9 cellular contexts compared by ENCODE assay signal in genomic region chr4:20253799-20254409, GRCh38. TPM values are rescaled to one million over a fixed set of nuclear protein-coding genes. Genes with fewer than 3 reads are reported as not detected.
A peak's percentile ranks its signal among the peaks of the same experiment; 100 is the strongest.
DNase-seq lines count a peak whose midpoint lies in the region; ATAC-seq and TF ChIP-seq lines count a peak whose summit lies in the region.
"Had no signal": no experiment of that assay in that cellular context is flagged by ENCODE, and none has a peak within 500 bp of the region (broad histone marks: within the 10 kb centered on the region; RNA-seq: fewer than 3 reads in every experiment).

No MANE protein-coding gene starts in this region.

- H3K9me3 ChIP-seq in mesodermal cell (ENCODE audit: control insufficient read depth, low read length) (no peaks in the 10 kb centered on the region), uterus (no peaks in the 10 kb centered on the region)

- H3K4me1 ChIP-seq in mesodermal cell (ENCODE audit: control insufficient read depth, insufficient read depth, low read length, poor library complexity, severe bottlenecking) (peaks cover 12% of the 10 kb centered on the region), uterus (no peaks in the 10 kb centered on the region)

- H3K36me3 Mint-ChIP-seq in activated naive CD8-positive, alpha-beta T cell treated with anti-CD3 and anti-CD28 coated beads, Interleukin-2, amount 10 ng/mL, durations not matched to agents 7 days and 5 days, result no peaks in the 10 kb centered on the region
- peaks cover 2% of the 10 kb centered on the region for H3K36me3 Mint-ChIP-seq in activated naive CD8-positive, alpha-beta T cell treated with anti-CD3 and anti-CD28 coated beads for 36 hours

- H3K9me3 Mint-ChIP-seq in activated naive CD8-positive, alpha-beta T cell treated with anti-CD3 and anti-CD28 coated beads, Interleukin-2, amount 10 ng/mL, durations not matched to agents 7 days and 5 days, result peaks cover 1% of the 10 kb centered on the region
- no peaks in the 10 kb centered on the region for H3K9me3 Mint-ChIP-seq in activated naive CD8-positive, alpha-beta T cell treated with anti-CD3 and anti-CD28 coated beads for 36 hours

- H3K36me3 ChIP-seq in mesodermal cell (ENCODE audit: control insufficient read depth, insufficient read depth, low read length) (no peaks in the 10 kb centered on the region), uterus (no peaks in the 10 kb centered on the region)

- peaks cover 63% of the 10 kb centered on the region for H3K27me3 Mint-ChIP-seq in activated naive CD8-positive, alpha-beta T cell treated with anti-CD3 and anti-CD28 coated beads, Interleukin-2, amount 10 ng/mL, durations not matched to agents 7 days and 5 days
- H3K27me3 Mint-ChIP-seq in activated naive CD8-positive, alpha-beta T cell treated with anti-CD3 and anti-CD28 coated beads for 36 hours, result peaks cover 61% of the 10 kb centered on the region

- no peak for TF ChIP-seq POLR2A in uterus (IDR thresholded peaks at IDR 0.05)
- no peak for TF ChIP-seq POLR2A in GM18505 (IDR thresholded peaks at IDR 0.05; ENCODE audit: borderline replicate concordance, extremely low read depth, insufficient read depth, insufficient read length)

- H3K4me3 Mint-ChIP-seq in activated naive CD8-positive, alpha-beta T cell treated with anti-CD3 and anti-CD28 coated beads, Interleukin-2, amount 10 ng/mL, durations not matched to agents 7 days and 5 days, result no peak overlapping the region
- no peak overlapping the region for H3K4me3 Mint-ChIP-seq in activated naive CD8-positive, alpha-beta T cell treated with anti-CD3 and anti-CD28 coated beads for 36 hours

- no peak for TF ChIP-seq CTCF in uterus (IDR thresholded peaks at IDR 0.05)

- intact Hi-C loops in uterus (cut with DNase I; ENCODE audit: low total_unique reads), result no loop called here

- POLR2A ChIA-PET in activated naive CD8-positive, alpha-beta T cell treated with anti-CD3 and anti-CD28 coated beads, Interleukin-2, amount 10 ng/mL, durations not matched to agents 7 days and 5 days (lab: Charles Lee), result no interaction called here

- peaks cover 3% of the 10 kb centered on the region for H3K4me1 Mint-ChIP-seq in activated naive CD8-positive, alpha-beta T cell treated with anti-CD3 and anti-CD28 coated beads, Interleukin-2, amount 10 ng/mL, durations not matched to agents 7 days and 5 days
- H3K4me1 Mint-ChIP-seq in activated naive CD8-positive, alpha-beta T cell treated with anti-CD3 and anti-CD28 coated beads for 36 hours, result peaks cover 4% of the 10 kb centered on the region

- no peaks in the 10 kb centered on the region for H3K27me3 ChIP-seq in uterus

- DNase-seq in activated naive CD8-positive, alpha-beta T cell treated with anti-CD3 and anti-CD28 coated beads, Interleukin-2, amount 10 ng/mL, durations not matched to agents 7 days and 5 days, result peak; percentile 29
- no peak for DNase-seq in activated naive CD8-positive, alpha-beta T cell treated with anti-CD3 and anti-CD28 coated beads for 36 hours
- DNase-seq in ecto neural progenitor cell (ENCODE audit: low spot score) (peak; percentile 63), uterus (peak; percentile 33 to 38), CD1c-positive myeloid dendritic cell (ENCODE audit: extremely low spot score) (no peak)

- H3K4me3 ChIP-seq in mesodermal cell (ENCODE audit: extremely low read depth, insufficient read depth, low read length, poor library complexity, severe bottlenecking) (peak overlapping the region; percentile 67), uterus (peak overlapping the region; percentile 50 to 80)

- no peak overlapping the region for H3K27ac Mint-ChIP-seq in activated naive CD8-positive, alpha-beta T cell treated with anti-CD3 and anti-CD28 coated beads, Interleukin-2, amount 10 ng/mL, durations not matched to agents 7 days and 5 days
- no peak overlapping the region for H3K27ac Mint-ChIP-seq in activated naive CD8-positive, alpha-beta T cell treated with anti-CD3 and anti-CD28 coated beads for 36 hours

- 1% methylated on average over 34 to 35 of the region's 38 CpGs for WGBS in mesodermal cell (ENCODE audit: insufficient coverage in 2 of 2), 2 experiments

- H3K27ac ChIP-seq in mesodermal cell (ENCODE audit: low read depth, low read length, severe bottlenecking), result no peak overlapping the region
- peak overlapping the region; percentile 79 to 89 for H3K27ac ChIP-seq in uterus

- ATAC-seq in activated naive CD8-positive, alpha-beta T cell treated with anti-CD3 and anti-CD28 coated beads, Interleukin-2, amount 10 ng/mL, durations not matched to agents 7 days and 5 days (ENCODE audit: low read depth), result no peak
- ATAC-seq in GM19324 (IDR thresholded peaks at IDR 0.05; ENCODE audit: low FRiP score, unreplicated experiment), result no peak
- no peak for ATAC-seq in GM18505 (IDR thresholded peaks at IDR 0.05; ENCODE audit: unreplicated experiment)

RNA-seq across cellular contexts. Expression of gene SLIT2, which starts 2.2 kb away (rescaled TPM):
- not detected for total RNA-seq in activated naive CD8-positive, alpha-beta T cell treated with anti-CD3 and anti-CD28 coated beads, Interleukin-2, amount 10 ng/mL, durations not matched to agents 7 days and 5 days
- not detected for total RNA-seq in activated naive CD8-positive, alpha-beta T cell treated with anti-CD3 and anti-CD28 coated beads for 36 hours
- 65.7 TPM for polyA plus RNA-seq in mesodermal cell (2013, experiment 1 of 2)
- 65.6 TPM for polyA plus RNA-seq in mesodermal cell (2013, experiment 2 of 2)
- total RNA-seq in uterus, result 100 to 1,000 TPM in 1 of 4 donors, 10 to 100 TPM in 3; 22.9 to 118 (median 59.0) TPM
- total RNA-seq: NCI-H460 had no signal

Comparison
In these comparisons a context has a peak if more than half of its experiments do, and no peak if none do; other contexts are left out.
1. DNase-seq: peak in activated naive CD8-positive, alpha-beta T cell treated with anti-CD3 and anti-CD28 coated beads, Interleukin-2, amount 10 ng/mL, durations not matched to agents 7 days and 5 days (single experiment), ecto neural progenitor cell (single experiment) and uterus (2 of 2); none in activated naive CD8-positive, alpha-beta T cell treated with anti-CD3 and anti-CD28 coated beads for 36 hours (single experiment) and CD1c-positive myeloid dendritic cell (single experiment).
2. RNA of gene SLIT2, which starts 2.2 kb away (total RNA-seq): 22.9 to 118 TPM in uterus; not detected in activated naive CD8-positive, alpha-beta T cell treated with anti-CD3 and anti-CD28 coated beads, Interleukin-2, amount 10 ng/mL, durations not matched to agents 7 days and 5 days and not detected in activated naive CD8-positive, alpha-beta T cell treated with anti-CD3 and anti-CD28 coated beads for 36 hours; every median in the first group is over 10 times any median in the second.